In the genomic region with DNA sequence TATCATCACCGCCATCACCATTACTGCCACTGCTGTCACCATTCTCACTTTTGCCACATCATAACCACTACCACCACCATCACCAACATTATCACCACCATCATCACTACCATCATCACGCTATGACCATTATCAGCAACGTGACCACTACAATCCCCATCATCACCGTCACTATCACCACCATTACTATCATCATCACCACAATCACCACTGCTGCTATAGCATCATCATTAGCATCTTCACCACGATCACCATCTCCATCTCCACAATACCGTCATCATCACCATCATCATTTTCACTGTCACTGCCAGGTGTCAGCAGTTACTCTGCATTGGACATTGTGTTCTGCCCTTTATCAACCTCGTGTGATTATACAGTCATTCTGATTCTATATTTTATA, we compare ENCODE assay signal across 21 cellular contexts. TPM values are rescaled to one million over a fixed set of nuclear protein-coding genes. Genes with fewer than 3 reads are reported as not detected.
DNase-seq lines count a peak whose midpoint lies in the region; ATAC-seq and TF ChIP-seq lines count a peak whose summit lies in the region.
"Had no signal": no experiment of that assay in that cellular context is flagged by ENCODE, and none has a peak within 500 bp of the region (broad histone marks: within the 10 kb centered on the region; RNA-seq: fewer than 3 reads in every experiment).

No MANE protein-coding gene starts in this region.

- no peak overlapping the region for H3K27ac Mint-ChIP-seq in effector memory CD8-positive, alpha-beta T cell
- H3K27ac Mint-ChIP-seq in endodermal cell: no peak overlapping the region
- no peak overlapping the region for H3K27ac Mint-ChIP-seq in stimulated activated effector memory CD8-positive, alpha-beta T cell treated with anti-CD3 and anti-CD28 coated beads, Interleukin-12 subunit alpha, Interleukin-12 subunit beta, amount 100 ng/mL, for 72 hours
- H3K27ac Mint-ChIP-seq: CD4-positive, alpha-beta memory T cell had no signal

- ATAC-seq in effector memory CD8-positive, alpha-beta T cell (replicated peaks): peak; percentile 10
- ATAC-seq in stimulated activated effector memory CD8-positive, alpha-beta T cell treated with anti-CD3 and anti-CD28 coated beads, Interleukin-12 subunit alpha, Interleukin-12 subunit beta, amount 100 ng/mL, for 72 hours: peak; percentile 6
- ATAC-seq: HCT116 had no signal

- intact Hi-C loops in mammary epithelial cell (cut with micrococcal nuclease) (loop anchor here (2.0 to 10.0 kb wide), 4 partner anchors 53 to 325 kb away; no protein-coding TSS in a partner anchor), breast epithelium (cut with DNase I; ENCODE audit: low total_unique reads) (no loop called here)

- H3K4me3 ChIP-seq in endodermal cell (ENCODE audit: low read length): no peak overlapping the region
- no peak overlapping the region for H3K4me3 ChIP-seq in mammary epithelial cell (replicated peaks in 1 of 3; ENCODE audit: insufficient read depth in 1 of 3, low read depth in 2 of 3, low read length in 3 of 3)
- no peak overlapping the region for H3K4me3 ChIP-seq in breast epithelium

- H2AFZ ChIP-seq in mammary epithelial cell (ENCODE audit: low read depth, low read length): no peak overlapping the region

- H3K79me2 ChIP-seq in mammary epithelial cell (ENCODE audit: insufficient read depth, low read length): no peaks in the 10 kb centered on the region

- no peaks in the 10 kb centered on the region for H3K9me3 Mint-ChIP-seq in effector memory CD8-positive, alpha-beta T cell
- no peaks in the 10 kb centered on the region for H3K9me3 Mint-ChIP-seq in endodermal cell
- no peaks in the 10 kb centered on the region for H3K9me3 Mint-ChIP-seq in stimulated activated effector memory CD8-positive, alpha-beta T cell treated with anti-CD3 and anti-CD28 coated beads, Interleukin-12 subunit alpha, Interleukin-12 subunit beta, amount 100 ng/mL, for 72 hours

- H3K27me3 ChIP-seq in endodermal cell (ENCODE audit: control insufficient read depth, insufficient read depth, low read length, poor library complexity, severe bottlenecking) (no peaks in the 10 kb centered on the region), mammary epithelial cell (ENCODE audit: insufficient read depth, low read length) (no peaks in the 10 kb centered on the region), breast epithelium (no peaks in the 10 kb centered on the region)

- BruUV-seq in mammary epithelial cell (replicated peaks; lab: Mats Ljungman, UMichigan): no TSS peak

- WGBS in endodermal cell (ENCODE audit: insufficient coverage in 1 of 2, insufficient read length in 1 of 2), 2 experiments: 85 to 89% methylated on average over 6 to 7 of the region's 7 CpGs
- 77% methylated on average over 7 of the region's 7 CpGs for WGBS in mammary epithelial cell (ENCODE audit: low coverage, missing lambda C conversion rate)

- CTCF ChIA-PET in mammary epithelial cell (lab: Charles Lee; ENCODE audit: low non-redundant PET): no interaction called here

- no peaks in the 10 kb centered on the region for H4K20me1 ChIP-seq in mammary epithelial cell (ENCODE audit: insufficient read depth, low read length)

- no peak overlapping the region for H3K4me3 Mint-ChIP-seq in effector memory CD8-positive, alpha-beta T cell
- no peak overlapping the region for H3K4me3 Mint-ChIP-seq in endodermal cell
- no peak overlapping the region for H3K4me3 Mint-ChIP-seq in stimulated activated effector memory CD8-positive, alpha-beta T cell treated with anti-CD3 and anti-CD28 coated beads, Interleukin-12 subunit alpha, Interleukin-12 subunit beta, amount 100 ng/mL, for 72 hours
- H3K4me3 Mint-ChIP-seq: CD4-positive, alpha-beta memory T cell had no signal

- H3K27ac ChIP-seq in endodermal cell (ENCODE audit: low read depth, low read length) (no peak overlapping the region), mammary epithelial cell (ENCODE audit: insufficient read depth, low read depth, low read length) (no peak overlapping the region), breast epithelium (no peak overlapping the region)

- no peak for DNase-seq in effector memory CD8-positive, alpha-beta T cell
- peak; percentile 3 for DNase-seq in endodermal cell
- no peak for DNase-seq in stimulated activated effector memory CD8-positive, alpha-beta T cell treated with anti-CD3 and anti-CD28 coated beads, Interleukin-12 subunit alpha, Interleukin-12 subunit beta, amount 100 ng/mL, for 72 hours (ENCODE audit: low spot score in 2 of 2)
- no peak for DNase-seq in mammary epithelial cell
- no peak for DNase-seq in breast epithelium (ENCODE audit: low spot score in 2 of 2)
- no peak for DNase-seq in NCI-H1436 treated with DMSO at 0.1 percent for 48 hours (lab: John Stamatoyannopoulos, UW)
- DNase-seq: C1 segment of cervical spinal cord; Calu3; CD4-positive, alpha-beta memory T cell; COR-L47; DMS53; DMS79 treated with DMSO at 0.1 percent for 48 hours; GF-D8; GOT3; H7 had no signal

- H3K4me1 ChIP-seq in endodermal cell (ENCODE audit: control insufficient read depth, insufficient read depth, low read length): no peaks in the 10 kb centered on the region
- H3K4me1 ChIP-seq in mammary epithelial cell (ENCODE audit: insufficient read depth, low read length): no peaks in the 10 kb centered on the region
- H3K4me1 ChIP-seq in breast epithelium: no peaks in the 10 kb centered on the region

- H3K27me3 Mint-ChIP-seq in effector memory CD8-positive, alpha-beta T cell: no peaks in the 10 kb centered on the region
- peaks cover 2% of the 10 kb centered on the region for H3K27me3 Mint-ChIP-seq in endodermal cell (ENCODE audit: insufficient read depth)
- H3K27me3 Mint-ChIP-seq: CD4-positive, alpha-beta memory T cell had no signal

- no peaks in the 10 kb centered on the region for H3K4me1 Mint-ChIP-seq in effector memory CD8-positive, alpha-beta T cell (ENCODE audit: low read depth in 2 of 2)
- H3K4me1 Mint-ChIP-seq in endodermal cell: peaks cover 5% of the 10 kb centered on the region
- no peaks in the 10 kb centered on the region for H3K4me1 Mint-ChIP-seq in stimulated activated effector memory CD8-positive, alpha-beta T cell treated with anti-CD3 and anti-CD28 coated beads, Interleukin-12 subunit alpha, Interleukin-12 subunit beta, amount 100 ng/mL, for 72 hours
- H3K4me1 Mint-ChIP-seq: CD4-positive, alpha-beta memory T cell had no signal

- no peaks in the 10 kb centered on the region for H3K36me3 Mint-ChIP-seq in effector memory CD8-positive, alpha-beta T cell (ENCODE audit: insufficient read depth)
- no peaks in the 10 kb centered on the region for H3K36me3 Mint-ChIP-seq in endodermal cell (ENCODE audit: low read depth)
- no peaks in the 10 kb centered on the region for H3K36me3 Mint-ChIP-seq in stimulated activated effector memory CD8-positive, alpha-beta T cell treated with anti-CD3 and anti-CD28 coated beads, Interleukin-12 subunit alpha, Interleukin-12 subunit beta, amount 100 ng/mL, for 72 hours
- H3K36me3 Mint-ChIP-seq: CD4-positive, alpha-beta memory T cell had no signal

- TF ChIP-seq POLR2A in breast epithelium (IDR thresholded peaks at IDR 0.05): no peak

- dilution Hi-C loops in mammary epithelial cell (cut with HindIII; ENCODE audit: low sequenced_read_pairs): no loop called here

- in situ Hi-C loops in mammary epithelial cell (cut with MboI; ENCODE audit: low sequenced_read_pairs in 2 of 2): no loop called here

- H3K4me2 ChIP-seq in mammary epithelial cell (ENCODE audit: insufficient read depth, low read depth, low read length): no peak overlapping the region

- H3K9ac ChIP-seq in endodermal cell (ENCODE audit: extremely low read depth, low read length, poor library complexity, severe bottlenecking) (no peak overlapping the region), mammary epithelial cell (ENCODE audit: insufficient read depth, low read length) (no peak overlapping the region)

- no peaks in the 10 kb centered on the region for H3K36me3 ChIP-seq in endodermal cell (ENCODE audit: control insufficient read depth, insufficient read depth, low read length)
- no peaks in the 10 kb centered on the region for H3K36me3 ChIP-seq in mammary epithelial cell (ENCODE audit: insufficient read depth, low read length)
- no peaks in the 10 kb centered on the region for H3K36me3 ChIP-seq in breast epithelium

- H3K9me3 ChIP-seq in endodermal cell (ENCODE audit: control insufficient read depth, low read length) (no peaks in the 10 kb centered on the region), mammary epithelial cell (replicated peaks; ENCODE audit: insufficient read depth, low read length) (no peaks in the 10 kb centered on the region), breast epithelium (no peaks in the 10 kb centered on the region)

- no peak for TF ChIP-seq CTCF in endodermal cell (conservative IDR thresholded peaks at IDR 0.05)
- TF ChIP-seq CTCF in mammary epithelial cell (conservative IDR thresholded peaks at IDR 0.05 in 1 of 2, IDR thresholded peaks at IDR 0.05 in 1 of 2; ENCODE audit: extremely low read depth in 1 of 2, insufficient read depth in 1 of 2, low read depth in 1 of 2, low read length in 2 of 2): no peak
- no peak for TF ChIP-seq CTCF in breast epithelium (IDR thresholded peaks at IDR 0.05)

RNA-seq across cellular contexts. Expression of a gene that starts 19.0 kb away (rescaled TPM):
- total RNA-seq in endodermal cell (1 to 10 TPM; 2.0 to 2.3 TPM), mammary epithelial cell (not detected), breast epithelium (not detected)
- 0.68 TPM for polyA plus RNA-seq in endodermal cell (2013, experiment 1 of 2)
- polyA plus RNA-seq in endodermal cell (2013, experiment 2 of 2): 0.54 TPM
- not detected for polyA plus RNA-seq in mammary epithelial cell
- polyA minus RNA-seq in mammary epithelial cell: not detected
- total RNA-seq: A172; A673; Calu3; CD4-positive, alpha-beta memory T cell; Daoy; G401; H7 had no signal
- polyA plus RNA-seq: BJ; CD4-positive, alpha-beta memory T cell had no signal

RNA-seq across cellular contexts. Expression of a gene that starts 32.1 kb away (rescaled TPM):
- total RNA-seq in endodermal cell: 100 to 1,000 TPM; 131 to 177 TPM
- 161 TPM for polyA plus RNA-seq in endodermal cell (2013, experiment 1 of 2)
- 145 TPM for polyA plus RNA-seq in endodermal cell (2013, experiment 2 of 2)
- total RNA-seq in mammary epithelial cell: 100 to 1,000 TPM; 158 to 380 TPM
- 340 TPM for polyA plus RNA-seq in mammary epithelial cell
- polyA minus RNA-seq in mammary epithelial cell: 272 TPM
- 1,000 to 10,000 TPM in 1 of 3 donors, 100 to 1,000 TPM in 2; 498 to 1,982 (median 699) TPM for total RNA-seq in breast epithelium
